Comparison of ENCODE assay signal across 33 cellular contexts in the genomic region with DNA sequence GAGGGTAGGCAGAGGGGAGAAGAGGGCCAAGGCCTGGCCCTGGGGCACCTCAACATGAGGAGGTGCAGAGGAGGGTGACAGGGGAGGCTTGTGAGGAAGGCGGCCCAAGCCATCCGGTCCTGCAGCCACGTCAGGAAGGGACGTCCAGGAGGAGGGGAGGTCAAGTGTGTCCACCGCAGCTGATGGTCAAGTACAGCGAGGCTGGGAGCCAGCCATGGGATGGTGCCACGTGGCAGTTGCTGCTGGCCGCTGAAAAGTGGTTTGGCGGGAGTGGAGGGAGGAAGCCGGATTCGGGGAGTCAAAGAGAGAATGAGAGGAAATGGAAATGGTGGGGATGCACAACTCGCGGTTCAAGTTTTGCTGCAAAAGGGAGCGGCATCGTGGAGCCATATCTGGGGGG. TPM values are rescaled to one million over a fixed set of nuclear protein-coding genes. Genes with fewer than 3 reads are reported as not detected.
DNase-seq lines count a peak whose midpoint lies in the region; ATAC-seq and TF ChIP-seq lines count a peak whose summit lies in the region.
"Had no signal": no experiment of that assay in that cellular context is flagged by ENCODE, and none has a peak within 500 bp of the region (broad histone marks: within the 10 kb centered on the region; RNA-seq: fewer than 3 reads in every experiment).

No MANE protein-coding gene starts in this region.

- TF ChIP-seq CTCF in sigmoid colon (IDR thresholded peaks at IDR 0.05) (no peak), coronary artery (IDR thresholded peaks at IDR 0.05) (no peak)

- H3K27ac ChIP-seq in cingulate gyrus (ENCODE audit: low read depth, low read length), result peak overlapping the region; percentile 60
- H3K27ac ChIP-seq in sigmoid colon, result peak overlapping the region; percentile 27 to 55 (median 34)
- H3K27ac ChIP-seq in coronary artery, result no peak overlapping the region
- H3K27ac ChIP-seq: foreskin keratinocyte, hepatocyte, HL-60, neutrophil, thoracic aorta, uterus had no signal

- 77 to 80% methylated on average over 15 of the region's 15 CpGs for WGBS in sigmoid colon, 2 donors

- no peaks in the 10 kb centered on the region for H3K27me3 ChIP-seq in sigmoid colon
- H3K27me3 ChIP-seq: foreskin keratinocyte, hepatocyte, uterus had no signal

- in situ Hi-C loops in G401 (cut with HindIII; ENCODE audit: low sequenced_read_pairs), result no loop called here

- DNase-seq in G401 (ENCODE audit: low spot score) (peak; percentile 9), midbrain (lab: John Stamatoyannopoulos, UW) (peak; percentile 54), sigmoid colon (no peak), coronary artery (ENCODE audit: low spot score) (no peak), RPMI8226 (no peak)
- DNase-seq: ACHN; activated B cell treated with CpG ODN at 0.5 μM for 24 hours; activated CD4-positive, alpha-beta T cell treated with anti-CD3 and anti-CD28 coated beads, Interleukin-2, amount 10 ng/mL, durations not matched to agents 7 days and 5 days; activated effector memory CD4-positive, alpha-beta T cell treated with Interleukin-2 at 50 U/mL for 16 hours; aorta; DMS 273 treated with DMSO at 0.1 percent for 48 hours; EL; foreskin keratinocyte; KBM-7; left colon; NCI-H1092 treated with DMSO at 0.1 percent for 48 hours; NCI-H1694 treated with DMSO at 0.1 percent for 48 hours; NCI-H446 treated with DMSO at 0.1 percent for 48 hours; SK-N-SH; stimulated activated naive B cell treated with anti-CD40 and anti-IgM and Interleukin-4, amounts not matched to agents 10 μg/mL and 1 μg/mL and 100 μg/mL, for 72 hours; uterus had no signal

- peaks cover 0 to 32% (median 13%) of the 10 kb centered on the region in 4 donors for H3K4me1 ChIP-seq in sigmoid colon
- H3K4me1 ChIP-seq: foreskin keratinocyte, uterus had no signal

- no peak for TF ChIP-seq POLR2A in sigmoid colon (IDR thresholded peaks at IDR 0.05)

- H3K4me3 ChIP-seq in sigmoid colon (no peak overlapping the region), coronary artery (no peak overlapping the region)
- H3K4me3 ChIP-seq: hepatocyte, thoracic aorta, uterus had no signal

- no peaks in the 10 kb centered on the region for H3K36me3 ChIP-seq in sigmoid colon
- H3K36me3 ChIP-seq: neutrophil, thoracic aorta, uterus had no signal

- TF ChIP-seq EP300 in sigmoid colon (IDR thresholded peaks at IDR 0.05), result no peak

- H3K9me3 ChIP-seq in sigmoid colon, result no peaks in the 10 kb centered on the region
- H3K9me3 ChIP-seq: neutrophil, SK-N-SH, thoracic aorta, uterus had no signal

- intact Hi-C loops in sigmoid colon (cut with DNase I), result loop anchor here (5.0 kb wide), 1 partner anchor 90 kb away; no protein-coding TSS in a partner anchor

- no peak for ATAC-seq in GM18873 (IDR thresholded peaks at IDR 0.05; ENCODE audit: low FRiP score, unreplicated experiment)
- ATAC-seq: foreskin keratinocyte; HCT116; left colon; stimulated activated naive B cell treated with anti-CD40 and anti-IgM and Interleukin-4, amounts not matched to agents 10 μg/mL and 1 μg/mL and 100 μg/mL, for 72 hours had no signal

RNA-seq across cellular contexts. Expression of a gene that starts 41.2 kb away (rescaled TPM):
- total RNA-seq in G401 (2014; rRNA removed; shearing (Covaris generic)), result not detected in 2 replicates
- total RNA-seq in sigmoid colon, result 10 to 100 TPM in 3 of 4 donors, 1 to 10 TPM in 1; 5.3 to 21.9 (median 12.8) TPM
- 1 to 10 TPM in 2 of 3 donors, under 1 TPM in 1; 0.23 to 7.6 (median 1.8) TPM for polyA plus RNA-seq in sigmoid colon
- total RNA-seq: activated B cell treated with CpG ODN at 0.5 μM for 24 hours; activated CD4-positive, alpha-beta T cell treated with anti-CD3 and anti-CD28 coated beads, Interleukin-2, amount 10 ng/mL, durations not matched to agents 7 days and 5 days; activated CD8-positive, alpha-beta memory T cell treated with anti-CD3 and anti-CD28 coated beads for 36 hours; foreskin keratinocyte; M059J; myocyte; T-helper 1 cell treated with Interleukin-12 subunit alpha and Interleukin-12 subunit beta and Interleukin-4 antibody, amounts not matched to agents 30 ng/mL and 1 ng/mL, for 36 hours had no signal
- polyA plus RNA-seq: BJ, foreskin keratinocyte had no signal

Comparison
In these comparisons a context has a peak if more than half of its experiments do, and no peak if none do; other contexts are left out.
1. DNase-seq: peak in G401 (single experiment) and midbrain (single experiment); none in sigmoid colon (single experiment), coronary artery (single experiment) and RPMI8226 (single experiment).
2. H3K27ac ChIP-seq: peak in cingulate gyrus (single experiment) and sigmoid colon (4 of 4); none in coronary artery (0 of 2).